In genomic region chr6:4109363-4109815, GRCh38 we compare ENCODE assay signal across 14 cellular contexts. TPM values are rescaled to one million over a fixed set of nuclear protein-coding genes. Genes with fewer than 3 reads are reported as not detected.
DNase-seq lines count a peak whose midpoint lies in the region; ATAC-seq, FAIRE-seq and TF ChIP-seq lines count a peak whose summit lies in the region.
"Not testable (repeated sequence)": the region's sequence is repeated elsewhere in the genome, so short reads cannot be mapped to it uniquely, and the experiment has no call there.
"Had no signal": no experiment of that assay in that cellular context is flagged by ENCODE, and none has a peak within 500 bp of the region (broad histone marks: within the 10 kb centered on the region; RNA-seq: fewer than 3 reads in every experiment).

No MANE protein-coding gene starts in this region.

- not testable (repeated sequence) for H3K27ac ChIP-seq in HEK293 (ENCODE audit: extremely low read depth, low read depth, low read length)
- H3K27ac ChIP-seq in skeletal muscle tissue (ENCODE audit: low read depth, low read length) = peak overlapping the region; percentile 77

- ATAC-seq in mucosa of descending colon = peak; percentile 93

- H3K9me3 ChIP-seq in HEK293 (ENCODE audit: control insufficient read depth, insufficient read depth, low read depth, low read length); adipocyte (ENCODE audit: control insufficient read depth, low read length); mucosa of descending colon; skeletal muscle tissue (ENCODE audit: control insufficient read depth in 3 of 3, low read length in 3 of 3): not testable (repeated sequence)

- TF ChIP-seq CTCF in HEK293 (tag by site-specific recombination; IDR thresholded peaks at IDR 0.05); mucosa of descending colon (IDR thresholded peaks at IDR 0.05): not testable (repeated sequence)

- FAIRE-seq in colon (lab: Jason Lieb, UNC) = peak; percentile 94

- H3K36me3 ChIP-seq in HEK293 (ENCODE audit: control insufficient read depth in 2 of 2, insufficient read depth in 1 of 2, low read length in 2 of 2); adipocyte (ENCODE audit: control insufficient read depth, insufficient read depth, low read length, severe bottlenecking); mucosa of descending colon (ENCODE audit: low read depth); skeletal muscle tissue (ENCODE audit: control insufficient read depth in 3 of 3, insufficient read depth in 3 of 3, low read length in 3 of 3): not testable (repeated sequence)

- POLR2A ChIA-PET in HEK293 (lab: Yijun Ruan, JAX) = not testable (repeated sequence)

- not testable (repeated sequence) for H3K9ac ChIP-seq in adipocyte (ENCODE audit: low read length)
- H3K9ac ChIP-seq in skeletal muscle tissue (ENCODE audit: low read depth in 1 of 3, low read length in 3 of 3) = peak overlapping the region; percentile 16 to 40 (median 25)

- DNase-seq in adipocyte (ENCODE audit: low read depth) = peak; percentile 72
- DNase-seq in fibroblast of the conjunctiva (ENCODE audit: low read depth) = peak; percentile 49
- DNase-seq in iris pigment epithelial cell (ENCODE audit: low read depth) = peak; percentile 97
- DNase-seq in mucosa of descending colon = peak in 1 of 3 donors; percentile 54

- not testable (repeated sequence) for H3K4me3 ChIP-seq in HEK293 (ENCODE audit: low read depth, low read length); adipocyte (ENCODE audit: low read length); mucosa of descending colon; skeletal muscle tissue (ENCODE audit: low read length in 3 of 3)

- CTCF ChIA-PET in HEK293 (lab: Yijun Ruan, JAX) = not testable (repeated sequence)

- peaks cover 13% of the 10 kb centered on the region for H3K4me1 ChIP-seq in HEK293 (ENCODE audit: control insufficient read depth, insufficient read depth, low read length)
- H3K4me1 ChIP-seq in adipocyte (ENCODE audit: control insufficient read depth, insufficient read depth, low read length) = peaks cover 21% of the 10 kb centered on the region
- not testable (repeated sequence) for H3K4me1 ChIP-seq in mucosa of descending colon (ENCODE audit: low read depth)
- peaks cover 0 to 12% (median 4%) of the 10 kb centered on the region in 3 donors for H3K4me1 ChIP-seq in skeletal muscle tissue (ENCODE audit: control insufficient read depth in 3 of 3, insufficient read depth in 3 of 3, low read length in 3 of 3)

- not testable (repeated sequence) for H3K27me3 ChIP-seq in adipocyte (replicated peaks; ENCODE audit: control insufficient read depth, insufficient read depth, low read length); skeletal muscle tissue (ENCODE audit: control insufficient read depth in 3 of 3, insufficient read depth in 3 of 3, low read length in 3 of 3)

- intact Hi-C loops in mucosa of descending colon (cut with DNase I, micrococcal nuclease) = not testable (repeated sequence)

TF ChIP-seq in HEK293, 187 proteins besides CTCF, POLR2A, EP300 and RAD21 (continues in another document):
- TF ChIP-seq ZNF629 (tag by site-specific recombination; IDR thresholded peaks at IDR 0.05) = peak; percentile 71; the same call in 1 of the 2 replicates
- TF ChIP-seq WT1 (tag by site-specific recombination; IDR thresholded peaks at IDR 0.05) = peak; percentile 90
- peak; percentile 51 for TF ChIP-seq KLF10 (tag by site-specific recombination; IDR thresholded peaks at IDR 0.05)
- TF ChIP-seq ZNF529 (tag by site-specific recombination; IDR thresholded peaks at IDR 0.05; ENCODE audit: insufficient replicate concordance) = peak; percentile 20
- TF ChIP-seq ZBTB44 (tag by site-specific recombination; IDR thresholded peaks at IDR 0.05) = peak; percentile 17; the same call in 1 of the 2 replicates
- peak; percentile 78; the same call in 1 of the 2 replicates for TF ChIP-seq BCL11A (tag by site-specific recombination; IDR thresholded peaks at IDR 0.05; ENCODE audit: low read depth)
- TF ChIP-seq TCF7L2 (IDR thresholded peaks at IDR 0.05; ENCODE audit: borderline replicate concordance, low read depth, low read length) = 0 out of 2 replicates have a peak, but pooled peaks have one; percentile 23
- TF ChIP-seq IKZF3 (tag by site-specific recombination; IDR thresholded peaks at IDR 0.05) = peak; percentile 71
- TF ChIP-seq HIC1 (tag by site-specific recombination; IDR thresholded peaks at IDR 0.05) = 0 out of 2 replicates have a peak, but pooled peaks have one; percentile 35
- 0 out of 2 replicates have a peak, but pooled peaks have one; percentile 49 for TF ChIP-seq ZNF610 (tag by site-specific recombination; IDR thresholded peaks at IDR 0.05; ENCODE audit: borderline replicate concordance)
- TF ChIP-seq ZXDB (tag by site-specific recombination; IDR thresholded peaks at IDR 0.05) = peak; percentile 72; the same call in 1 of the 2 replicates
- peak; percentile 96 for TF ChIP-seq OSR2 (tag by site-specific recombination; IDR thresholded peaks at IDR 0.05)
- TF ChIP-seq ZNF366 (tag by site-specific recombination; conservative IDR thresholded peaks at IDR 0.05) = peak; percentile 84
- TF ChIP-seq ZNF600 (tag by site-specific recombination; IDR thresholded peaks at IDR 0.05) = peak; percentile 63
- TF ChIP-seq ZBTB17 (tag by site-specific recombination; IDR thresholded peaks at IDR 0.05) = peak; percentile 23; the same call in 1 of the 2 replicates
- TF ChIP-seq OVOL3 (tag by site-specific recombination; IDR thresholded peaks at IDR 0.05) = peak; percentile 98
- TF ChIP-seq ZNF843 (tag by site-specific recombination; IDR thresholded peaks at IDR 0.05) = peak; percentile 88
- TF ChIP-seq, protein P1, sequence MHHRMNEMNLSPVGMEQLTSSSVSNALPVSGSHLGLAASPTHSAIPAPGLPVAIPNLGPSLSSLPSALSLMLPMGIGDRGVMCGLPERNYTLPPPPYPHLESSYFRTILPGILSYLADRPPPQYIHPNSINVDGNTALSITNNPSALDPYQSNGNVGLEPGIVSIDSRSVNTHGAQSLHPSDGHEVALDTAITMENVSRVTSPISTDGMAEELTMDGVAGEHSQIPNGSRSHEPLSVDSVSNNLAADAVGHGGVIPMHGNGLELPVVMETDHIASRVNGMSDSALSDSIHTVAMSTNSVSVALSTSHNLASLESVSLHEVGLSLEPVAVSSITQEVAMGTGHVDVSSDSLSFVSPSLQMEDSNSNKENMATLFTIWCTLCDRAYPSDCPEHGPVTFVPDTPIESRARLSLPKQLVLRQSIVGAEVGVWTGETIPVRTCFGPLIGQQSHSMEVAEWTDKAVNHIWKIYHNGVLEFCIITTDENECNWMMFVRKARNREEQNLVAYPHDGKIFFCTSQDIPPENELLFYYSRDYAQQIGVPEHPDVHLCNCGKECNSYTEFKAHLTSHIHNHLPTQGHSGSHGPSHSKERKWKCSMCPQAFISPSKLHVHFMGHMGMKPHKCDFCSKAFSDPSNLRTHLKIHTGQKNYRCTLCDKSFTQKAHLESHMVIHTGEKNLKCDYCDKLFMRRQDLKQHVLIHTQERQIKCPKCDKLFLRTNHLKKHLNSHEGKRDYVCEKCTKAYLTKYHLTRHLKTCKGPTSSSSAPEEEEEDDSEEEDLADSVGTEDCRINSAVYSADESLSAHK (tag by site-specific recombination; IDR thresholded peaks at IDR 0.05) = peak; percentile 45; the same call in 1 of the 2 replicates
- peak; percentile 99 for TF ChIP-seq FEZF1 (tag by site-specific recombination; IDR thresholded peaks at IDR 0.05)
- TF ChIP-seq, protein P2, sequence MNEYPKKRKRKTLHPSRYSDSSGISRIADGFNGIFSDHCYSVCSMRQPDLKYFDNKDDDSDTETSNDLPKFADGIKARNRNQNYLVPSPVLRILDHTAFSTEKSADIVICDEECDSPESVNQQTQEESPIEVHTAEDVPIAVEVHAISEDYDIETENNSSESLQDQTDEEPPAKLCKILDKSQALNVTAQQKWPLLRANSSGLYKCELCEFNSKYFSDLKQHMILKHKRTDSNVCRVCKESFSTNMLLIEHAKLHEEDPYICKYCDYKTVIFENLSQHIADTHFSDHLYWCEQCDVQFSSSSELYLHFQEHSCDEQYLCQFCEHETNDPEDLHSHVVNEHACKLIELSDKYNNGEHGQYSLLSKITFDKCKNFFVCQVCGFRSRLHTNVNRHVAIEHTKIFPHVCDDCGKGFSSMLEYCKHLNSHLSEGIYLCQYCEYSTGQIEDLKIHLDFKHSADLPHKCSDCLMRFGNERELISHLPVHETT (tag by site-specific recombination; IDR thresholded peaks at IDR 0.05) = peak; percentile 24; the same call in 1 of the 2 replicates

RNA-seq across cellular contexts. Expression of gene ECI2, which starts 26.0 kb away (rescaled TPM):
- total RNA-seq in mucosa of descending colon (10 to 100 TPM; 56.3 to 92.3 (median 61.9) TPM), skeletal muscle tissue (48.0 TPM)

RNA-seq across cellular contexts. Expression of gene FAM217A, which starts 30.5 kb away (rescaled TPM):
- not detected for total RNA-seq in mucosa of descending colon
- not detected for total RNA-seq in skeletal muscle tissue
- total RNA-seq: activated CD4-positive, alpha-beta T cell treated with anti-CD3 and anti-CD28 coated beads for 36 hours; activated naive CD8-positive, alpha-beta T cell treated with anti-CD3 and anti-CD28 coated beads, Interleukin-2, amount 10 ng/mL, durations not matched to agents 7 days and 5 days; cardiac muscle cell; GM12878; GM23248; subcutaneous adipose tissue; uterus had no signal
